8 cellular contexts compared by ENCODE assay signal in genomic region chr22:19448076-19448607, GRCh38. TPM values are rescaled to one million over a fixed set of nuclear protein-coding genes. Genes with fewer than 3 reads are reported as not detected.
DNase-seq lines count a peak whose midpoint lies in the region; ATAC-seq, FAIRE-seq and TF ChIP-seq lines count a peak whose summit lies in the region.

No MANE protein-coding gene starts in this region.

- H3K27me3 Mint-ChIP-seq in activated B cell treated with CpG ODN at 0.5 μM for 24 hours, result no peaks in the 10 kb centered on the region
- no peaks in the 10 kb centered on the region for H3K27me3 Mint-ChIP-seq in naive B cell

- CTCF ChIA-PET in HEK293T (lab: Yijun Ruan, JAX) (no interaction called here), activated B cell treated with CpG ODN at 0.5 μM for 24 hours (lab: Charles Lee) (interaction anchor here (0.9 to 2.0 kb wide), 3 partner anchors 16 to 182 kb away, joined by 3 to 4 read pairs (median 4); no protein-coding TSS in a partner anchor)

- POLR2A ChIA-PET in HEK293T (lab: Yijun Ruan, JAX), result interaction anchor here (1.2 to 2.8 kb wide), 6 partner anchors 14 to 39 kb away, joined by 4 to 12 read pairs (median 6); partner anchors contain the start of gene CDC45
- POLR2A ChIA-PET in activated B cell treated with CpG ODN at 0.5 μM for 24 hours (lab: Charles Lee), result interaction anchor here (0.5 to 3.0 kb wide), 7 partner anchors 9 to 236 kb away, joined by 5 to 92 read pairs (median 8); partner anchors contain the start of genes CDC45, CLTCL1, HIRA and MRPL40

- H3K27ac Mint-ChIP-seq in activated B cell treated with CpG ODN at 0.5 μM for 24 hours, result peak overlapping the region; percentile 98
- H3K27ac Mint-ChIP-seq in naive B cell, result peak overlapping the region; percentile 96 to 99 (median 99)

- peaks cover 31% of the 10 kb centered on the region for H3K4me1 Mint-ChIP-seq in activated B cell treated with CpG ODN at 0.5 μM for 24 hours
- peaks cover 32 to 54% (median 46%) of the 10 kb centered on the region in 3 donors for H3K4me1 Mint-ChIP-seq in naive B cell

- intact Hi-C loops in activated B cell treated with CpG ODN at 0.5 μM for 24 hours (cut with micrococcal nuclease), result loop anchor here (1.0 to 5.0 kb wide), 4 partner anchors 86 to 269 kb away; partner anchors contain the start of gene CLTCL1

- ATAC-seq in activated B cell treated with CpG ODN at 0.5 μM for 24 hours (ENCODE audit: low read depth) (peak; percentile 72), naive B cell (ENCODE audit: low read depth in 2 of 2) (peak; percentile 71 to 73)

- H3K36me3 Mint-ChIP-seq in activated B cell treated with CpG ODN at 0.5 μM for 24 hours (ENCODE audit: low read depth) (peaks cover 56% of the 10 kb centered on the region), naive B cell (no peaks in the 10 kb centered on the region)

- TF ChIP-seq CTCF in activated B cell treated with CpG ODN at 0.5 μM for 24 hours (IDR thresholded peaks at IDR 0.05), result no peak

- H3K9me3 Mint-ChIP-seq in activated B cell treated with CpG ODN at 0.5 μM for 24 hours, result no peaks in the 10 kb centered on the region
- no peaks in the 10 kb centered on the region for H3K9me3 Mint-ChIP-seq in naive B cell

- H3K4me3 Mint-ChIP-seq in activated B cell treated with CpG ODN at 0.5 μM for 24 hours (peak overlapping the region; percentile 95), naive B cell (peak overlapping the region; percentile 80 to 99 (median 97))

- FAIRE-seq in RCC 7860 (lab: Jason Lieb, UNC), result no peak

- peak; percentile 35 for DNase-seq in activated CD4-positive, alpha-beta T cell treated with anti-CD3 and anti-CD28 coated beads for 48 hours
- no peak for DNase-seq in activated CD4-positive, alpha-beta T cell treated with anti-CD3 and anti-CD28 coated beads, Interleukin-2, amount 50 U/mL, for 4 hours
- DNase-seq in HEK293T (ENCODE audit: extremely low spot score), result peak; percentile 83
- DNase-seq in NCI-H146 (lab: John Stamatoyannopoulos, UW), result peak; percentile 44
- peak; percentile 40 for DNase-seq in activated B cell treated with CpG ODN at 0.5 μM for 24 hours
- DNase-seq in fibroblast of gingiva (ENCODE audit: low read depth), result peak; percentile 80
- peak; percentile 79 for DNase-seq in naive B cell
- no peak for DNase-seq in RCC 7860 (ENCODE audit: low spot score)

TF ChIP-seq in HEK293T, 16 proteins besides CTCF, POLR2A, EP300 and RAD21:
- TF ChIP-seq HDGF (IDR thresholded peaks at IDR 0.05; ENCODE audit: borderline replicate concordance) (no peak), FOXK2 (IDR thresholded peaks at IDR 0.05) (no peak), CTBP1 (IDR thresholded peaks at IDR 0.05; ENCODE audit: borderline replicate concordance) (no peak), FOXM1 (IDR thresholded peaks at IDR 0.05; ENCODE audit: borderline replicate concordance) (no peak), ELF4 (IDR thresholded peaks at IDR 0.05) (no peak), BHLHE40 (IDR thresholded peaks at IDR 0.05; ENCODE audit: borderline replicate concordance) (no peak), PKNOX1 (IDR thresholded peaks at IDR 0.05) (no peak), TARDBP (IDR thresholded peaks at IDR 0.05) (no peak), ARNT (IDR thresholded peaks at IDR 0.05) (no peak), SP1 (IDR thresholded peaks at IDR 0.05) (no peak), LEF1 (IDR thresholded peaks at IDR 0.05; ENCODE audit: borderline replicate concordance) (no peak), NFRKB (IDR thresholded peaks at IDR 0.05) (no peak), SUZ12 (IDR thresholded peaks at IDR 0.05) (no peak), L3MBTL2 (conservative IDR thresholded peaks at IDR 0.05) (no peak; the same call in none of the 2 replicates), ZNF384 (IDR thresholded peaks at IDR 0.05) (no peak), FOXA1 (IDR thresholded peaks at IDR 0.05) (no peak)
TF ChIP-seq in HEK293T: peak in this region for 0.

RNA-seq across cellular contexts. Expression of gene C22orf39, which starts 0.6 kb away (rescaled TPM):
- total RNA-seq in activated B cell treated with CpG ODN at 0.5 μM for 24 hours, result 35.7 and 43.0 TPM in 2 replicates
- polyA plus RNA-seq in naive B cell (ENCODE audit: low read depth in 6 of 6), result 100 to 1,000 TPM in 1 of 6 donors, 10 to 100 TPM in 5; 64.8 to 102 (median 73.0) TPM

RNA-seq across cellular contexts. Expression of gene MRPL40, which starts 15.8 kb away (rescaled TPM):
- 24.0 and 24.3 TPM in 2 replicates for total RNA-seq in activated B cell treated with CpG ODN at 0.5 μM for 24 hours
- polyA plus RNA-seq in naive B cell (ENCODE audit: low read depth in 6 of 6), result 10 to 100 TPM; 63.5 to 92.0 (median 77.7) TPM

RNA-seq across cellular contexts. Expression of gene HIRA, which starts 16.6 kb away (rescaled TPM):
- total RNA-seq in activated B cell treated with CpG ODN at 0.5 μM for 24 hours, result 29.7 and 32.7 TPM in 2 replicates
- 10 to 100 TPM in 3 of 6 donors, 1 to 10 TPM in 3; 4.9 to 13.3 (median 10.4) TPM for polyA plus RNA-seq in naive B cell (ENCODE audit: low read depth in 6 of 6)

RNA-seq across cellular contexts. Expression of gene UFD1, which starts 30.9 kb away (rescaled TPM):
- 54.4 and 65.3 TPM in 2 replicates for total RNA-seq in activated B cell treated with CpG ODN at 0.5 μM for 24 hours
- polyA plus RNA-seq in naive B cell (ENCODE audit: low read depth in 6 of 6), result 100 to 1,000 TPM in 1 of 6 donors, 10 to 100 TPM in 5; 55.0 to 107 (median 61.8) TPM

RNA-seq across cellular contexts. Expression of gene CDC45, which starts 31.6 kb away (rescaled TPM):
- 3.9 and 4.1 TPM in 2 replicates for total RNA-seq in activated B cell treated with CpG ODN at 0.5 μM for 24 hours
- polyA plus RNA-seq in naive B cell (ENCODE audit: low read depth in 6 of 6), result under 1 TPM in 2 of 6 donors, not detected in 4; 0.28 to 0.44 TPM

Comparison
In these comparisons a context has a peak if more than half of its experiments do, and no peak if none do; other contexts are left out.
1. DNase-seq: peak in activated CD4-positive, alpha-beta T cell treated with anti-CD3 and anti-CD28 coated beads for 48 hours (single experiment), HEK293T (single experiment), NCI-H146 (single experiment), activated B cell treated with CpG ODN at 0.5 μM for 24 hours (single experiment), fibroblast of gingiva (single experiment) and naive B cell (single experiment); none in activated CD4-positive, alpha-beta T cell treated with anti-CD3 and anti-CD28 coated beads, Interleukin-2, amount 50 U/mL, for 4 hours (0 of 2) and RCC 7860 (single experiment).